10 cellular contexts compared by ENCODE assay signal in genomic region chr5:5906778-5907177, GRCh38.
"Had no signal": no experiment of that assay in that cellular context is flagged by ENCODE, and none has a peak within 500 bp of the region (broad histone marks: within the 10 kb centered on the region; RNA-seq: fewer than 3 reads in every experiment).

No MANE protein-coding gene starts in this region.

- ATAC-seq: HCT116 had no signal

- FAIRE-seq: H1, H54 had no signal

- H3K9me3 Mint-ChIP-seq: H9 had no signal

- H3K4me1 ChIP-seq: HAP-1 had no signal

- H3K27ac ChIP-seq: GM23248 had no signal

- H3K36me3 ChIP-seq: HAP-1 had no signal

- H3K27ac Mint-ChIP-seq: H9, HFFc6 had no signal

- H3K4me3 Mint-ChIP-seq: H9, HFFc6 had no signal

- H3K4me3 ChIP-seq: GM23248, HAP-1 had no signal

- H3K9ac ChIP-seq: GM23248 had no signal

- H3K9me3 ChIP-seq: HAP-1 had no signal

- H2AFZ ChIP-seq: GM23248 had no signal

- DNase-seq: GM23248, GOT3, H7, H9, HCEC 1CT, HFFc6 had no signal
